ENCODE assay signal across 15 cellular contexts in genomic region chr11:35247863-35248262, GRCh38.
DNase-seq lines count a peak whose midpoint lies in the region; ATAC-seq and TF ChIP-seq lines count a peak whose summit lies in the region.
"Had no signal": no experiment of that assay in that cellular context is flagged by ENCODE, and none has a peak within 500 bp of the region (broad histone marks: within the 10 kb centered on the region; RNA-seq: fewer than 3 reads in every experiment).

No MANE protein-coding gene starts in this region.

- peak in 4 of 7 experiments; percentile 33 to 58 (median 46) for DNase-seq in CD8-positive, alpha-beta T cell
- peak in 4 of 5 donors; percentile 8 to 49 (median 15) for DNase-seq in T-helper 1 cell
- peak; percentile 22 to 60 for DNase-seq in central memory CD8-positive, alpha-beta T cell (ENCODE audit: low spot score in 2 of 2)
- no peak for DNase-seq in stimulated activated effector memory CD8-positive, alpha-beta T cell treated with anti-CD3 and anti-CD28 coated beads, Interleukin-12 subunit alpha, Interleukin-12 subunit beta, amount 100 ng/mL, for 72 hours (ENCODE audit: low spot score in 2 of 2)
- DNase-seq in islet precursor cell: no peak
- no peak for DNase-seq in AG08395 (ENCODE audit: low spot score)
- no peak for DNase-seq in lower leg skin (ENCODE audit: low spot score in 2 of 2)
- DNase-seq: activated B cell treated with CpG ODN at 0.5 μM for 24 hours, AML-193, GDM1, NCI-H187 treated with DMSO at 0.1 percent for 48 hours, NCI-H446, nucleus accumbens had no signal

- CTCF ChIA-PET in CD8-positive, alpha-beta T cell (lab: Charles Lee): interaction anchor here (0.6 to 3.3 kb wide), 3 partner anchors 11 to 60 kb away, joined by 3 to 18 read pairs (median 4); no protein-coding TSS in a partner anchor

- TF ChIP-seq CTCF in CD8-positive, alpha-beta T cell (IDR thresholded peaks at IDR 0.05): no peak
- TF ChIP-seq CTCF in lower leg skin (IDR thresholded peaks at IDR 0.05): no peak

- H3K27ac Mint-ChIP-seq in CD8-positive, alpha-beta T cell: peak overlapping the region; percentile 98
- H3K27ac Mint-ChIP-seq in central memory CD8-positive, alpha-beta T cell (ENCODE audit: low read depth): peak overlapping the region; percentile 98
- peak overlapping the region; percentile 64 for H3K27ac Mint-ChIP-seq in stimulated activated effector memory CD8-positive, alpha-beta T cell treated with anti-CD3 and anti-CD28 coated beads, Interleukin-12 subunit alpha, Interleukin-12 subunit beta, amount 100 ng/mL, for 72 hours
- H3K27ac Mint-ChIP-seq: activated B cell treated with CpG ODN at 0.5 μM for 24 hours had no signal

- ATAC-seq in CD8-positive, alpha-beta T cell: peak; percentile 58
- peak; percentile 63 for ATAC-seq in central memory CD8-positive, alpha-beta T cell (replicated peaks; ENCODE audit: extremely low read depth, poor library complexity, severe bottlenecking)
- ATAC-seq in stimulated activated effector memory CD8-positive, alpha-beta T cell treated with anti-CD3 and anti-CD28 coated beads, Interleukin-12 subunit alpha, Interleukin-12 subunit beta, amount 100 ng/mL, for 72 hours: peak; percentile 65
- ATAC-seq: GM12878, left lobe of liver had no signal

- H3K27me3 Mint-ChIP-seq in CD8-positive, alpha-beta T cell (ENCODE audit: low read depth): no peaks in the 10 kb centered on the region
- no peaks in the 10 kb centered on the region for H3K27me3 Mint-ChIP-seq in central memory CD8-positive, alpha-beta T cell
- H3K27me3 Mint-ChIP-seq: activated B cell treated with CpG ODN at 0.5 μM for 24 hours had no signal

- H3K9me3 ChIP-seq in CD8-positive, alpha-beta T cell (ENCODE audit: low read length): peaks cover 5% of the 10 kb centered on the region

- H3K4me1 ChIP-seq in CD8-positive, alpha-beta T cell (ENCODE audit: insufficient read depth, low read length): peaks cover 52% of the 10 kb centered on the region

- H3K27me3 ChIP-seq in CD8-positive, alpha-beta T cell (ENCODE audit: insufficient read depth, low read length): no peaks in the 10 kb centered on the region

- no peak overlapping the region for H3K4me3 ChIP-seq in CD8-positive, alpha-beta T cell (ENCODE audit: low read depth, low read length)
- no peak overlapping the region for H3K4me3 ChIP-seq in lower leg skin (ENCODE audit: low read depth, poor library complexity, severe bottlenecking)
- H3K4me3 ChIP-seq: GM12878 had no signal

- peaks cover 71% of the 10 kb centered on the region for H3K4me1 Mint-ChIP-seq in CD8-positive, alpha-beta T cell (ENCODE audit: low read depth)
- peaks cover 53% of the 10 kb centered on the region for H3K4me1 Mint-ChIP-seq in central memory CD8-positive, alpha-beta T cell
- peaks cover 39% of the 10 kb centered on the region for H3K4me1 Mint-ChIP-seq in stimulated activated effector memory CD8-positive, alpha-beta T cell treated with anti-CD3 and anti-CD28 coated beads, Interleukin-12 subunit alpha, Interleukin-12 subunit beta, amount 100 ng/mL, for 72 hours
- H3K4me1 Mint-ChIP-seq: activated B cell treated with CpG ODN at 0.5 μM for 24 hours had no signal

- no peak for TF ChIP-seq POLR2A in lower leg skin (IDR thresholded peaks at IDR 0.05)

- H3K36me3 Mint-ChIP-seq in CD8-positive, alpha-beta T cell: peaks cover 6% of the 10 kb centered on the region
- H3K36me3 Mint-ChIP-seq in central memory CD8-positive, alpha-beta T cell (ENCODE audit: insufficient read depth): peaks cover 13% of the 10 kb centered on the region
- no peaks in the 10 kb centered on the region for H3K36me3 Mint-ChIP-seq in stimulated activated effector memory CD8-positive, alpha-beta T cell treated with anti-CD3 and anti-CD28 coated beads, Interleukin-12 subunit alpha, Interleukin-12 subunit beta, amount 100 ng/mL, for 72 hours

- POLR2A ChIA-PET in CD8-positive, alpha-beta T cell (lab: Charles Lee): interaction anchor here (0.6 to 5.3 kb wide), 11 partner anchors 9 to 1175 kb away, joined by 3 to 26 read pairs (median 4); partner anchors contain the start of gene CD44

- WGBS in lower leg skin, 2 donors: 79 to 90% methylated on average over 3 of the region's 3 CpGs

- peak overlapping the region; percentile 79 for H3K27ac ChIP-seq in CD8-positive, alpha-beta T cell (ENCODE audit: low read depth, low read length)

- no peaks in the 10 kb centered on the region for H3K36me3 ChIP-seq in CD8-positive, alpha-beta T cell (ENCODE audit: insufficient read depth, low read length)

- peaks cover 17% of the 10 kb centered on the region for H3K9me3 Mint-ChIP-seq in CD8-positive, alpha-beta T cell
- no peaks in the 10 kb centered on the region for H3K9me3 Mint-ChIP-seq in central memory CD8-positive, alpha-beta T cell
- H3K9me3 Mint-ChIP-seq in stimulated activated effector memory CD8-positive, alpha-beta T cell treated with anti-CD3 and anti-CD28 coated beads, Interleukin-12 subunit alpha, Interleukin-12 subunit beta, amount 100 ng/mL, for 72 hours: no peaks in the 10 kb centered on the region
- H3K9me3 Mint-ChIP-seq: activated B cell treated with CpG ODN at 0.5 μM for 24 hours had no signal

- intact Hi-C loops in CD8-positive, alpha-beta T cell (cut with DNase I, micrococcal nuclease): loop anchor here (1.0 to 2.0 kb wide), 5 partner anchors 10 to 202 kb away; no protein-coding TSS in a partner anchor
- intact Hi-C loops in lower leg skin (cut with DNase I; ENCODE audit: low total_unique reads): no loop called here

- no peak overlapping the region for H3K4me3 Mint-ChIP-seq in CD8-positive, alpha-beta T cell
- peak overlapping the region; percentile 59 for H3K4me3 Mint-ChIP-seq in central memory CD8-positive, alpha-beta T cell
- H3K4me3 Mint-ChIP-seq in stimulated activated effector memory CD8-positive, alpha-beta T cell treated with anti-CD3 and anti-CD28 coated beads, Interleukin-12 subunit alpha, Interleukin-12 subunit beta, amount 100 ng/mL, for 72 hours: peak overlapping the region; percentile 18
- H3K4me3 Mint-ChIP-seq: activated B cell treated with CpG ODN at 0.5 μM for 24 hours had no signal

Comparison
In these comparisons a context has a peak if more than half of its experiments do, and no peak if none do; other contexts are left out.
1. DNase-seq: peak in CD8-positive, alpha-beta T cell (4 of 7), T-helper 1 cell (4 of 5) and central memory CD8-positive, alpha-beta T cell (2 of 2); none in stimulated activated effector memory CD8-positive, alpha-beta T cell treated with anti-CD3 and anti-CD28 coated beads, Interleukin-12 subunit alpha, Interleukin-12 subunit beta, amount 100 ng/mL, for 72 hours (0 of 2), islet precursor cell (single experiment), AG08395 (single experiment) and lower leg skin (0 of 2).
2. Peak in every context shown above with its lines, with median percentiles within 50 percentile points of each other: ATAC-seq and H3K27ac Mint-ChIP-seq.